ENCODE assay signal across 1 cellular context in the genomic region with DNA sequence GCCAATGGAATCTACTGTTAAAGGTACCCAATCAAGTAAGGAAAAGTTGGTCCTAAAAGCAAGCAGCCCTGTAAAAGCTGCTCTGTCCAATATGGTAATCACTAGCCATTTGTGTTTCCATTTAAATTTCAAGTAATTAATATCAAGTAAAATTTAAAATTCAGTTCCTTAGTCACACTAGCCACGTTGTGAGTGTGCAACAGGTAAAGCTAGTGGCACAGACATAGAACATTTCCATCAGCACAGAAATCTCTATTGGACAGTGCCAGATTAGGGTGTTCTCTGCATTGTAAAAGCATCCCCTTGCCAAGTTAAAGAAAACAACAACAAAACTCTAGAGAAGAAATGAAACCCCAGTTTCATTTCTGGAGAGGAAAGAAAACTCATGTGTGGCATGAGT.
TF ChIP-seq lines count a peak whose summit lies in the region.

No MANE protein-coding gene starts in this region.

TF ChIP-seq in IMR-90, 13 proteins besides CTCF, POLR2A, EP300 and RAD21:
- TF ChIP-seq USF2 (IDR thresholded peaks at IDR 0.05; ENCODE audit: low read depth, low read length) (no peak), RCOR1 (IDR thresholded peaks at IDR 0.05; ENCODE audit: insufficient replicate concordance, low read length) (no peak), MXI1 (IDR thresholded peaks at IDR 0.05; ENCODE audit: borderline replicate concordance, low read depth, low read length) (no peak), CEBPB (IDR thresholded peaks at IDR 0.05; ENCODE audit: low read depth, low read length) (no peak), NFE2L2 (IDR thresholded peaks at IDR 0.05; ENCODE audit: low read depth, low read length) (no peak), RFX5 (IDR thresholded peaks at IDR 0.05; ENCODE audit: low read depth, low read length) (no peak), FOS (IDR thresholded peaks at IDR 0.05; ENCODE audit: low read depth, low read length) (no peak), MAZ (IDR thresholded peaks at IDR 0.05; ENCODE audit: borderline replicate concordance, low read depth, low read length) (no peak), BHLHE40 (IDR thresholded peaks at IDR 0.05; ENCODE audit: low read depth, low read length) (no peak)
